Comparison of ENCODE assay signal across 27 cellular contexts in the genomic region with DNA sequence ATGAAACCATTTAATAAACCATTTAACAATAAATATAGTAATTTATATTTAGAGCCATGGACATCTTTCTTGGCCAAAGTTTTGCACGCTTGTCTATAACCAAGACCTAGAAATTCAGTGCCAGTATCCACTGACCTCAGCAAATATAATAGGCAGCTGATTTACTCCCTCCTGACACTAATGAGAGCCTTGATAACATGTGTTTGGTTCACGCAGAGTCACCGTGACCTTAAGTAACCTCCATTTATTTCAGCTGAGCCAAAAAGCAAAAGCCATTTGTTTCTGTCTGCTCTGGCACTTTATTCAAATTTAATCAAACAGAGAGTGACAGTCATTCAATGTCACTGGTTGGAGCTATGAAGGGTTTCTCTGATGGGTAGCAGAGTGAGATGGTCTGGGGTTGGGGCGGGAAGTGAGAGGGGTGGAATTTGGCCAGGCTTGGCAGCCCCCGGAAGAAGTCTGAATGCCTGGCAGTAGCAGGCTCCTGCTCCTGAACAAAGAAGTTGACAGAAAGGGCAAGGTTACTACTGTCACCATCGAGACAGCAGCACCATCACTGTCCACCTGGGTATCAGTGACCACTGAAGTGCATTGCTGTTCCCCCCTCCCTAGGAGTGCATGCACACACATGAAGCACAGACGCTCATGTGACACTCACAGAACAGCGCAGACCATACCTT. TPM values are rescaled to one million over a fixed set of nuclear protein-coding genes. Genes with fewer than 3 reads are reported as not detected.
DNase-seq lines count a peak whose midpoint lies in the region; ATAC-seq and TF ChIP-seq lines count a peak whose summit lies in the region.
"Had no signal": no experiment of that assay in that cellular context is flagged by ENCODE, and none has a peak within 500 bp of the region (broad histone marks: within the 10 kb centered on the region; RNA-seq: fewer than 3 reads in every experiment).

No MANE protein-coding gene starts in this region.

- no peak for TF ChIP-seq RAD21 in SK-N-SH (IDR thresholded peaks at IDR 0.05; ENCODE audit: low read length)

- H3K4me3 Mint-ChIP-seq in glutamatergic neuron (ENCODE audit: unreplicated experiment) = no peak overlapping the region
- H3K4me3 Mint-ChIP-seq: activated naive CD8-positive, alpha-beta T cell treated with anti-CD3 and anti-CD28 coated beads, Interleukin-2, amount 10 ng/mL, durations not matched to agents 7 days and 5 days; CD8-positive, alpha-beta T cell; dendritic cell treated with granulocyte-macrophage colony-stimulating factor and Interleukin-4, amounts not matched to agents 40 ng/mL and 50 ng/mL, for 4 days; stimulated activated naive CD8-positive, alpha-beta T cell treated with anti-CD3 and anti-CD28 coated beads, Interleukin-15, amount 100 ng/mL, for 72 hours had no signal

- H3K27me3 Mint-ChIP-seq in glutamatergic neuron (ENCODE audit: unreplicated experiment) = no peaks in the 10 kb centered on the region
- H3K27me3 Mint-ChIP-seq: dendritic cell treated with granulocyte-macrophage colony-stimulating factor and Interleukin-4, amounts not matched to agents 40 ng/mL and 50 ng/mL, for 4 days had no signal

- H3K4me1 Mint-ChIP-seq in glutamatergic neuron (ENCODE audit: low read depth, unreplicated experiment) = no peaks in the 10 kb centered on the region
- H3K4me1 Mint-ChIP-seq: activated naive CD8-positive, alpha-beta T cell treated with anti-CD3 and anti-CD28 coated beads, Interleukin-2, amount 10 ng/mL, durations not matched to agents 7 days and 5 days; stimulated activated naive CD8-positive, alpha-beta T cell treated with anti-CD3 and anti-CD28 coated beads, Interleukin-15, amount 100 ng/mL, for 72 hours had no signal

- H3K4me2 ChIP-seq in SK-N-SH = no peak overlapping the region
- H3K4me2 ChIP-seq: smooth muscle cell had no signal

- H3K9ac ChIP-seq in SK-N-SH (no peak overlapping the region), skeletal muscle tissue (ENCODE audit: low read depth in 1 of 3, low read length in 3 of 3) (peak overlapping the region in 1 of 3 donors; percentile 18)

- H3K27me3 ChIP-seq in SK-N-SH (ENCODE audit: insufficient read depth) (no peaks in the 10 kb centered on the region), body of pancreas (no peaks in the 10 kb centered on the region), skeletal muscle tissue (ENCODE audit: control insufficient read depth in 3 of 3, insufficient read depth in 3 of 3, low read length in 3 of 3) (no peaks in the 10 kb centered on the region)
- H3K27me3 ChIP-seq: uterus had no signal

- TF ChIP-seq CTCF in SK-N-SH (IDR thresholded peaks at IDR 0.05) (no peak), body of pancreas (IDR thresholded peaks at IDR 0.05) (no peak), glutamatergic neuron (IDR thresholded peaks at IDR 0.05; ENCODE audit: partially characterized antibody, unreplicated experiment) (no peak)

- peak overlapping the region in 1 of 2 experiments; percentile 87; a peak in 2 of 4 replicates for H3K27ac ChIP-seq in SK-N-SH (ENCODE audit: low read depth in 2 of 2, low read length in 1 of 2)
- H3K27ac ChIP-seq in body of pancreas = peak overlapping the region in 3 of 4 donors; percentile 7 to 42 (median 42)
- peak overlapping the region; percentile 54 for H3K27ac ChIP-seq in skeletal muscle tissue (ENCODE audit: low read depth, low read length)
- H3K27ac ChIP-seq: prostate gland, uterus had no signal

- peak; percentile 34 for DNase-seq in SK-N-SH
- peak in 3 of 4 donors; percentile 38 to 40 (median 40) for DNase-seq in body of pancreas
- DNase-seq in myocyte (ENCODE audit: low read depth) = peak; percentile 87
- no peak for DNase-seq in posterior cingulate gyrus
- DNase-seq in glutamatergic neuron = no peak
- no peak for DNase-seq in CD1c-positive myeloid dendritic cell (ENCODE audit: extremely low spot score)
- DNase-seq: activated CD4-positive, alpha-beta T cell treated with anti-CD3 and anti-CD28 coated beads for 4 hours; activated CD8-positive, alpha-beta memory T cell treated with anti-CD3 and anti-CD28 coated beads for 24 hours; activated effector memory CD4-positive, alpha-beta T cell treated with Interleukin-2 at 50 U/mL for 16 hours; activated naive CD8-positive, alpha-beta T cell treated with anti-CD3 and anti-CD28 coated beads, Interleukin-2, amount 10 ng/mL, durations not matched to agents 7 days and 5 days; CD8-positive, alpha-beta T cell; central memory CD4-positive, alpha-beta T cell; mammary epithelial cell; NCI-H1092; NCI-H2081; NCI-H345; OCI-M1; stimulated activated CD4-positive, alpha-beta T cell treated with anti-CD3 and anti-CD28 coated beads, Interleukin-1b, Interleukin-23, amount 100 ng/mL, for 48 hours; stimulated activated CD8-positive, alpha-beta memory T cell treated with anti-CD3 and anti-CD28 coated beads, Interleukin-4, amount 100 ng/mL, for 48 hours; stimulated activated naive CD8-positive, alpha-beta T cell treated with anti-CD3 and anti-CD28 coated beads, Interleukin-15, amount 100 ng/mL, for 72 hours; uterus had no signal

- H3K36me3 ChIP-seq in SK-N-SH (replicated peaks in 1 of 2; ENCODE audit: control insufficient read depth in 1 of 2, insufficient read depth in 2 of 2, low read length in 1 of 2) = no peaks in the 10 kb centered on the region
- no peaks in the 10 kb centered on the region for H3K36me3 ChIP-seq in body of pancreas (replicated peaks in 1 of 2; ENCODE audit: insufficient read depth in 1 of 2, low read depth in 2 of 2)
- H3K36me3 ChIP-seq in skeletal muscle tissue (ENCODE audit: control insufficient read depth in 3 of 3, insufficient read depth in 3 of 3, low read length in 3 of 3) = peaks cover 3 to 17% (median 12%) of the 10 kb centered on the region in 3 donors
- H3K36me3 ChIP-seq: prostate gland, uterus had no signal

- intact Hi-C loops in body of pancreas (cut with DNase I) (no loop called here), posterior cingulate gyrus (cut with DNase I) (no loop called here)

- CTCF ChIA-PET in SK-N-SH (lab: Yijun Ruan, JAX) = interaction anchor here (0.6 to 1.4 kb wide), 4 partner anchors 12 to 78 kb away, joined by 3 to 4 read pairs (median 3); no protein-coding TSS in a partner anchor

- ATAC-seq in SK-N-SH treated with all-trans-retinoic acid at 6 μM for 48 hours (no peak), body of pancreas (peak; percentile 94)
- ATAC-seq: CD8-positive, alpha-beta T cell; stimulated activated naive CD8-positive, alpha-beta T cell treated with anti-CD3 and anti-CD28 coated beads, Interleukin-15, amount 100 ng/mL, for 72 hours had no signal

- H3K4me3 ChIP-seq in SK-N-SH (ENCODE audit: low read depth in 2 of 2, low read length in 1 of 2) (no peak overlapping the region), body of pancreas (no peak overlapping the region), skeletal muscle tissue (ENCODE audit: low read length in 3 of 3) (peak overlapping the region in 1 of 3 donors; percentile 37)
- H3K4me3 ChIP-seq: prostate gland, smooth muscle cell, uterus had no signal

- no peak overlapping the region for H2AFZ ChIP-seq in SK-N-SH (ENCODE audit: low read depth)

- no peak for TF ChIP-seq POLR2A in body of pancreas (IDR thresholded peaks at IDR 0.05)

- H3K36me3 Mint-ChIP-seq in glutamatergic neuron (ENCODE audit: unreplicated experiment) = no peaks in the 10 kb centered on the region
- H3K36me3 Mint-ChIP-seq: activated naive CD8-positive, alpha-beta T cell treated with anti-CD3 and anti-CD28 coated beads, Interleukin-2, amount 10 ng/mL, durations not matched to agents 7 days and 5 days; CD8-positive, alpha-beta T cell had no signal

- peaks cover 0 to 17% of the 10 kb centered on the region in 2 experiments; a peak in 1 of 4 replicates for H3K4me1 ChIP-seq in SK-N-SH (ENCODE audit: control insufficient read depth in 1 of 2, insufficient read depth in 2 of 2, low read depth in 1 of 2, low read length in 1 of 2)
- H3K4me1 ChIP-seq in body of pancreas = peaks cover 32% of the 10 kb centered on the region
- peaks cover 25 to 29% (median 25%) of the 10 kb centered on the region in 3 donors for H3K4me1 ChIP-seq in skeletal muscle tissue (ENCODE audit: control insufficient read depth in 3 of 3, insufficient read depth in 3 of 3, low read length in 3 of 3)
- H3K4me1 ChIP-seq: prostate gland, uterus had no signal

- no peaks in the 10 kb centered on the region for H3K9me2 ChIP-seq in SK-N-SH

- no peaks in the 10 kb centered on the region for H3K9me3 ChIP-seq in SK-N-SH
- no peaks in the 10 kb centered on the region for H3K9me3 ChIP-seq in body of pancreas
- H3K9me3 ChIP-seq in skeletal muscle tissue (ENCODE audit: control insufficient read depth in 3 of 3, low read length in 3 of 3) = no peaks in the 10 kb centered on the region
- H3K9me3 ChIP-seq: prostate gland, uterus had no signal

- H4K20me1 ChIP-seq in SK-N-SH (ENCODE audit: insufficient read depth) = no peaks in the 10 kb centered on the region

- H3F3A ChIP-seq in SK-N-SH (replicated peaks; ENCODE audit: insufficient read depth) = no peaks in the 10 kb centered on the region

- peak in 1 of 2 experiments; percentile 71; a peak in 2 of 4 replicates for TF ChIP-seq EP300 in SK-N-SH (IDR thresholded peaks at IDR 0.05; ENCODE audit: borderline replicate concordance in 1 of 2, low read depth in 1 of 2, low read length in 1 of 2)

- H3K27ac Mint-ChIP-seq in glutamatergic neuron (ENCODE audit: unreplicated experiment) = no peak overlapping the region
- H3K27ac Mint-ChIP-seq: activated naive CD8-positive, alpha-beta T cell treated with anti-CD3 and anti-CD28 coated beads, Interleukin-2, amount 10 ng/mL, durations not matched to agents 7 days and 5 days; CD8-positive, alpha-beta T cell; dendritic cell treated with granulocyte-macrophage colony-stimulating factor and Interleukin-4, amounts not matched to agents 40 ng/mL and 50 ng/mL, for 4 days; stimulated activated naive CD8-positive, alpha-beta T cell treated with anti-CD3 and anti-CD28 coated beads, Interleukin-15, amount 100 ng/mL, for 72 hours had no signal

- WGBS in SK-N-SH (ENCODE audit: low lambda C conversion rate) = 69% methylated on average over 8 of the region's 8 CpGs
- 12 to 37% methylated on average over 5 to 8 of the region's 8 CpGs for WGBS in body of pancreas, 2 donors

- POLR2A ChIA-PET in SK-N-SH (lab: Yijun Ruan, JAX) = no interaction called here

- H3K79me2 ChIP-seq in SK-N-SH (ENCODE audit: insufficient read depth) = no peaks in the 10 kb centered on the region

- H3K9me3 Mint-ChIP-seq in glutamatergic neuron (ENCODE audit: unreplicated experiment) = no peaks in the 10 kb centered on the region
- H3K9me3 Mint-ChIP-seq: activated naive CD8-positive, alpha-beta T cell treated with anti-CD3 and anti-CD28 coated beads, Interleukin-2, amount 10 ng/mL, durations not matched to agents 7 days and 5 days; CD8-positive, alpha-beta T cell; dendritic cell treated with granulocyte-macrophage colony-stimulating factor and Interleukin-4, amounts not matched to agents 40 ng/mL and 50 ng/mL, for 4 days had no signal

RNA-seq across cellular contexts. Expression of gene COLQ, which starts 43.1 kb away (rescaled TPM):
- 1.5 and 1.9 TPM in 2 replicates for polyA plus RNA-seq in SK-N-SH (2012; rRNA removed)
- polyA plus RNA-seq in SK-N-SH (2012; cell fraction: cytosol; rRNA removed) = 0.37 and 0.87 TPM in 2 replicates
- 10.7 and 12.8 TPM in 2 replicates for polyA plus RNA-seq in SK-N-SH (2012; cell fraction: nucleus; rRNA removed)
- total RNA-seq in body of pancreas (1 to 10 TPM; 1.8 to 5.3 TPM), myocyte (2.9 and 24.8 TPM in 2 replicates), skeletal muscle tissue (14.1 TPM), glutamatergic neuron (ENCODE audit: unreplicated experiment) (4.8 TPM)
- polyA plus RNA-seq in myocyte (2012) = 2.5 TPM
- total RNA-seq: H4 had no signal

RNA-seq across cellular contexts. Expression of gene EAF1, which starts 51.0 kb away (rescaled TPM):
- 10.0 and 11.1 TPM in 2 replicates for polyA plus RNA-seq in SK-N-SH (2012; rRNA removed)
- polyA plus RNA-seq in SK-N-SH (2012; cell fraction: cytosol; rRNA removed) = 8.3 and 10.0 TPM in 2 replicates
- 9.3 and 10.6 TPM in 2 replicates for polyA plus RNA-seq in SK-N-SH (2012; cell fraction: nucleus; rRNA removed)
- total RNA-seq in body of pancreas (10 to 100 TPM in 1 of 2 donors, 1 to 10 TPM in 1; 9.1 to 12.9 TPM), myocyte (23.5 and 38.0 TPM in 2 replicates), skeletal muscle tissue (7.3 TPM), glutamatergic neuron (ENCODE audit: unreplicated experiment) (43.9 TPM)
- polyA plus RNA-seq in myocyte (2012) = 13.3 TPM

RNA-seq across cellular contexts. Expression of gene METTL6, which starts 51.1 kb away (rescaled TPM):
- polyA plus RNA-seq in SK-N-SH (2012; rRNA removed) = 22.7 and 23.7 TPM in 2 replicates
- polyA plus RNA-seq in SK-N-SH (2012; cell fraction: cytosol; rRNA removed) = 24.4 and 35.0 TPM in 2 replicates
- polyA plus RNA-seq in SK-N-SH (2012; cell fraction: nucleus; rRNA removed) = 16.9 and 20.2 TPM in 2 replicates
- total RNA-seq in body of pancreas = 10 to 100 TPM in 1 of 2 donors, 1 to 10 TPM in 1; 3.3 to 14.5 TPM
- total RNA-seq in myocyte = 25.3 and 27.2 TPM in 2 replicates
- polyA plus RNA-seq in myocyte (2012) = 21.3 TPM
- total RNA-seq in skeletal muscle tissue = 42.3 TPM
- 25.9 TPM for total RNA-seq in glutamatergic neuron (ENCODE audit: unreplicated experiment)

Comparison
In these comparisons a context has a peak if more than half of its experiments do, and no peak if none do; other contexts are left out.
1. DNase-seq: peak in SK-N-SH (single experiment), body of pancreas (3 of 4) and myocyte (single experiment); none in posterior cingulate gyrus (0 of 10), glutamatergic neuron (single experiment) and CD1c-positive myeloid dendritic cell (single experiment).